In genomic region chr4:113378836-113379235, GRCh38 we compare ENCODE assay signal across 30 cellular contexts.
"Had no signal": no experiment of that assay in that cellular context is flagged by ENCODE, and none has a peak within 500 bp of the region (broad histone marks: within the 10 kb centered on the region; RNA-seq: fewer than 3 reads in every experiment).

No MANE protein-coding gene starts in this region.

- H3K36me3 ChIP-seq: brain microvascular endothelial cell, breast epithelium had no signal

- ATAC-seq: activated naive CD4-positive, alpha-beta T cell treated with anti-CD3 and anti-CD28 coated beads, Interleukin-2, amount 50 U/mL, for 72 hours; activated naive CD8-positive, alpha-beta T cell treated with anti-CD3 and anti-CD28 coated beads, Interleukin-2, amount 50 U/mL, for 24 hours; activated T-cell treated with anti-CD3 and anti-CD28 coated beads, Interleukin-2, amount 50 U/mL, for 4 hours; activated T-cell treated with anti-CD3 and anti-CD28 coated beads, Interleukin-2, amount 50 U/mL, for 72 hours; activated T-helper 17 cell treated with anti-CD3 and anti-CD28 coated beads, Interleukin-2, amount 50 U/mL, for 72 hours; body of pancreas had no signal

- H3K4me3 ChIP-seq: adrenal gland, ascending aorta, body of pancreas, breast epithelium, cardiac muscle cell had no signal

- H3K4me1 ChIP-seq: body of pancreas, breast epithelium had no signal

- DNase-seq: activated effector memory CD4-positive, alpha-beta T cell treated with anti-CD3 and anti-CD28 coated beads, Interleukin-2, amount 50 U/mL, for 16 hours; activated effector memory CD4-positive, alpha-beta T cell treated with Interleukin-2 at 50 U/mL for 16 hours; activated gamma-delta T cell; activated gamma-delta T cell treated with Interleukin-2 at 50 U/mL for 16 hours; activated naive CD4-positive, alpha-beta T cell; activated naive CD4-positive, alpha-beta T cell treated with anti-CD3 and anti-CD28 coated beads for 36 hours; activated naive CD4-positive, alpha-beta T cell treated with anti-CD3 and anti-CD28 coated beads, Interleukin-2, amount 10 ng/mL, durations not matched to agents 7 days and 5 days; activated naive CD4-positive, alpha-beta T cell treated with anti-CD3 and anti-CD28 coated beads, Interleukin-2, amount 50 U/mL, for 16 hours; activated naive CD4-positive, alpha-beta T cell treated with Interleukin-2 at 50 U/mL for 16 hours; activated naive CD8-positive, alpha-beta T cell treated with anti-CD3 and anti-CD28 coated beads for 36 hours; activated naive CD8-positive, alpha-beta T cell treated with anti-CD3 and anti-CD28 coated beads, Interleukin-2, amount 10 ng/mL, durations not matched to agents 7 days and 5 days; activated naive CD8-positive, alpha-beta T cell treated with anti-CD3 and anti-CD28 coated beads, Interleukin-2, amount 50 U/mL, for 24 hours; activated T-cell treated with anti-CD3 and anti-CD28 coated beads, Interleukin-2, amount 50 U/mL, for 24 hours; activated T-cell treated with anti-CD3 and anti-CD28 coated beads, Interleukin-2, amount 50 U/mL, for 4 hours; activated T-cell treated with anti-CD3 and anti-CD28 coated beads, Interleukin-2, amount 50 U/mL, for 48 hours; activated T-cell treated with anti-CD3 and anti-CD28 coated beads, Interleukin-2, amount 50 U/mL, for 72 hours; adrenal gland; amniotic stem cell; amygdala; anterior cingulate cortex; aorta; body of pancreas; brain microvascular endothelial cell; central memory CD4-positive, alpha-beta T cell; cerebellar nuclear complex had no signal

- H3K27me3 ChIP-seq: adrenal gland, ascending aorta, body of pancreas, brain microvascular endothelial cell, breast epithelium, cardiac muscle cell had no signal

- H3K9me3 ChIP-seq: adrenal gland, ascending aorta, body of pancreas, breast epithelium had no signal
